In genomic region chr18:74501386-74501785, GRCh38 we compare ENCODE assay signal across 11 cellular contexts. TPM values are rescaled to one million over a fixed set of nuclear protein-coding genes. Genes with fewer than 3 reads are reported as not detected.
DNase-seq lines count a peak whose midpoint lies in the region; ATAC-seq and TF ChIP-seq lines count a peak whose summit lies in the region.
"Had no signal": no experiment of that assay in that cellular context is flagged by ENCODE, and none has a peak within 500 bp of the region (broad histone marks: within the 10 kb centered on the region; RNA-seq: fewer than 3 reads in every experiment).

No MANE protein-coding gene starts in this region.

- intact Hi-C loops in sciatic nerve (cut with DNase I) = no loop called here

- H4K20me1 ChIP-seq in DOHH2 (ENCODE audit: control insufficient read depth, insufficient read depth, low read depth, low read length) (no peaks in the 10 kb centered on the region; the same call in 1 of the 2 replicates), SU-DHL-6 (ENCODE audit: low read depth, low read length) (0 out of 2 replicates have a peak, but pooled peaks cover 5% of the 10 kb centered on the region)

- H3K27me3 ChIP-seq in DOHH2 (ENCODE audit: control insufficient read depth, low read length) = no peaks in the 10 kb centered on the region
- H3K27me3 ChIP-seq in SU-DHL-6 (ENCODE audit: low read length) = no peaks in the 10 kb centered on the region
- H3K27me3 ChIP-seq in foreskin keratinocyte = no peaks in the 10 kb centered on the region

- ATAC-seq in foreskin keratinocyte = peak; percentile 72
- ATAC-seq in sciatic nerve = peak; percentile 20
- ATAC-seq in GM21367 (IDR thresholded peaks at IDR 0.05; ENCODE audit: unreplicated experiment) = no peak
- no peak for ATAC-seq in GM21360 (IDR thresholded peaks at IDR 0.05; ENCODE audit: unreplicated experiment)

- H3K4me2 ChIP-seq in DOHH2 (ENCODE audit: low read length) (peak overlapping the region; percentile 81), SU-DHL-6 (ENCODE audit: low read depth, low read length, poor library complexity, severe bottlenecking) (peak overlapping the region; percentile 99)

- H3K36me3 ChIP-seq in DOHH2 (ENCODE audit: control insufficient read depth, low read length) (peaks cover 63% of the 10 kb centered on the region), SU-DHL-6 (ENCODE audit: low read length) (peaks cover 26% of the 10 kb centered on the region)

- H3K9ac ChIP-seq in SU-DHL-6 (ENCODE audit: low read length) = peak overlapping the region; percentile 62

- H3K4me3 ChIP-seq in DOHH2 (ENCODE audit: low read length) = peak overlapping the region; percentile 96
- peak overlapping the region; percentile 74 for H3K4me3 ChIP-seq in SU-DHL-6 (ENCODE audit: insufficient read depth, low read length, poor library complexity, severe bottlenecking)
- H3K4me3 ChIP-seq: thoracic aorta had no signal

- H3K9me2 ChIP-seq in DOHH2 (replicated peaks; ENCODE audit: control insufficient read depth, low read length) (no peaks in the 10 kb centered on the region), SU-DHL-6 (replicated peaks; ENCODE audit: insufficient read depth, low read length) (no peaks in the 10 kb centered on the region)

- no peak overlapping the region for H2AFZ ChIP-seq in SU-DHL-6 (ENCODE audit: low read depth, low read length, severe bottlenecking)

- no peak for TF ChIP-seq CTCF in DOHH2 (IDR thresholded peaks at IDR 0.05; ENCODE audit: low read depth, low read length, poor library complexity, severe bottlenecking)
- no peak for TF ChIP-seq CTCF in SU-DHL-6 (IDR thresholded peaks at IDR 0.05; ENCODE audit: insufficient read depth, low read length, poor library complexity, severe bottlenecking)
- no peak for TF ChIP-seq CTCF in foreskin keratinocyte (conservative IDR thresholded peaks at IDR 0.05)

- H3K4me1 ChIP-seq in DOHH2 (ENCODE audit: control insufficient read depth, low read length) = peaks cover 34% of the 10 kb centered on the region
- peaks cover 8% of the 10 kb centered on the region for H3K4me1 ChIP-seq in foreskin keratinocyte

- DNase-seq in foreskin keratinocyte = peak; percentile 83 to 96
- peak; percentile 9 for DNase-seq in sciatic nerve (ENCODE audit: low spot score)
- DNase-seq in germinal center (ENCODE audit: low spot score) = no peak
- no peak for DNase-seq in cerebellar cortex (ENCODE audit: low spot score)
- DNase-seq: dermis blood vessel endothelial cell had no signal

- H3K27ac ChIP-seq in DOHH2 (ENCODE audit: low read depth, low read length) (peak overlapping the region; percentile 81), SU-DHL-6 (ENCODE audit: low read depth, low read length) (peak overlapping the region; percentile 83), foreskin keratinocyte (no peak overlapping the region)
- H3K27ac ChIP-seq: thoracic aorta had no signal

- H3F3A ChIP-seq in DOHH2 (ENCODE audit: control insufficient read depth, insufficient read depth) (peaks cover 17% of the 10 kb centered on the region), SU-DHL-6 (ENCODE audit: insufficient read depth) (peaks cover 32% of the 10 kb centered on the region)

- H3K9me3 ChIP-seq in DOHH2 (ENCODE audit: control insufficient read depth, insufficient read depth, low read length) (no peaks in the 10 kb centered on the region), SU-DHL-6 (ENCODE audit: insufficient read depth, low read length) (no peaks in the 10 kb centered on the region)
- H3K9me3 ChIP-seq: thoracic aorta had no signal

- peaks cover 77% of the 10 kb centered on the region for H3K79me2 ChIP-seq in DOHH2 (ENCODE audit: control insufficient read depth, low read length)
- H3K79me2 ChIP-seq in SU-DHL-6 (ENCODE audit: insufficient read depth, low read length) = peaks cover 47% of the 10 kb centered on the region

RNA-seq across cellular contexts. Expression of gene CNDP2, which starts 5.2 kb away (rescaled TPM):
- total RNA-seq in foreskin keratinocyte (108 and 143 TPM in 2 replicates), sciatic nerve (162 TPM)
- 120 and 141 TPM in 2 replicates for polyA plus RNA-seq in foreskin keratinocyte

RNA-seq across cellular contexts. Expression of gene CNDP1, which starts 32.9 kb away (rescaled TPM):
- total RNA-seq in foreskin keratinocyte (not detected in 2 replicates), sciatic nerve (0.31 TPM)
- not detected in 2 replicates for polyA plus RNA-seq in foreskin keratinocyte
- total RNA-seq: activated CD8-positive, alpha-beta memory T cell treated with anti-CD3 and anti-CD28 coated beads for 36 hours; dermis blood vessel endothelial cell; thoracic aorta had no signal

RNA-seq across cellular contexts. Expression of gene DIPK1C, which starts 44.3 kb away (rescaled TPM):
- not detected in 2 replicates for total RNA-seq in foreskin keratinocyte
- polyA plus RNA-seq in foreskin keratinocyte = not detected in 2 replicates
- total RNA-seq in sciatic nerve = 1.4 TPM
- total RNA-seq: activated CD8-positive, alpha-beta memory T cell treated with anti-CD3 and anti-CD28 coated beads for 36 hours; dermis blood vessel endothelial cell; thoracic aorta had no signal

Comparison
In these comparisons a context has a peak if more than half of its experiments do, and no peak if none do; other contexts are left out.
1. ATAC-seq: peak in foreskin keratinocyte (single experiment) and sciatic nerve (single experiment); none in GM21367 (single experiment) and GM21360 (single experiment).
2. DNase-seq: peak in foreskin keratinocyte (2 of 2) and sciatic nerve (single experiment); none in germinal center (single experiment) and cerebellar cortex (single experiment).